26 cellular contexts compared by ENCODE assay signal in genomic region chr3:167918686-167919085, GRCh38.
"Had no signal": no experiment of that assay in that cellular context is flagged by ENCODE, and none has a peak within 500 bp of the region (broad histone marks: within the 10 kb centered on the region; RNA-seq: fewer than 3 reads in every experiment).

No MANE protein-coding gene starts in this region.

- ATAC-seq: foreskin keratinocyte; heart right ventricle; naive thymus-derived CD8-positive, alpha-beta T cell; psoas muscle; stimulated activated memory B cell treated with anti-CD40 and anti-IgM and Interleukin-4, amounts not matched to agents 10 μg/mL and 1 μg/mL and 100 μg/mL, for 72 hours; stimulated activated naive CD8-positive, alpha-beta T cell treated with anti-CD3 and anti-CD28 coated beads, Interleukin-15, amount 100 ng/mL, for 72 hours had no signal

- H3K9me3 ChIP-seq: adrenal gland, heart right ventricle, psoas muscle, thyroid gland, upper lobe of left lung, vagina had no signal

- H3K36me3 ChIP-seq: adrenal gland, neural progenitor cell, thyroid gland, upper lobe of left lung, vagina had no signal

- H3K9ac ChIP-seq: neural progenitor cell, parathyroid adenoma had no signal

- H3K27me3 ChIP-seq: adrenal gland, heart right ventricle, neural progenitor cell, thyroid gland, upper lobe of left lung, vagina had no signal

- H3K4me3 ChIP-seq: adrenal gland, heart right ventricle, neural progenitor cell, psoas muscle, smooth muscle cell, thyroid gland, upper lobe of left lung, vagina had no signal

- H3K4me2 ChIP-seq: neural progenitor cell, smooth muscle cell had no signal

- FAIRE-seq: endothelial cell of umbilical vein had no signal

- H3K4me1 ChIP-seq: adrenal gland, foreskin keratinocyte, heart right ventricle, neural progenitor cell, parathyroid adenoma, psoas muscle, thyroid gland, upper lobe of left lung, vagina had no signal

- DNase-seq: activated CD4-positive, alpha-beta T cell treated with anti-CD3 and anti-CD28 coated beads for 4 hours; activated CD4-positive, alpha-beta T cell treated with anti-CD3 and anti-CD28 coated beads, Interleukin-2, amount 50 U/mL, for 4 hours; activated effector memory CD4-positive, alpha-beta T cell treated with Interleukin-2 at 50 U/mL for 16 hours; activated naive CD4-positive, alpha-beta T cell treated with Interleukin-2 at 50 U/mL for 16 hours; activated T-cell treated with anti-CD3 and anti-CD28 coated beads for 4 hours; adrenal gland; aorta; caudate nucleus; foreskin keratinocyte; heart right ventricle; midbrain; naive thymus-derived CD8-positive, alpha-beta T cell; occipital lobe; psoas muscle; stimulated activated CD4-positive, alpha-beta T cell treated with anti-CD3 and anti-CD28 coated beads, Interleukin-1b, Interleukin-23, amount 100 ng/mL, for 48 hours; stimulated activated CD4-positive, alpha-beta T cell treated with anti-CD3 and anti-CD28 coated beads, Interleukin-4, amount 100 ng/mL, for 4 hours; stimulated activated CD8-positive, alpha-beta memory T cell treated with anti-CD3 and anti-CD28 coated beads, Interleukin-4, amount 100 ng/mL, for 48 hours; stimulated activated naive CD8-positive, alpha-beta T cell treated with anti-CD3 and anti-CD28 coated beads, Interleukin-15, amount 100 ng/mL, for 72 hours; thyroid gland; upper lobe of left lung had no signal

- H3K79me2 ChIP-seq: parathyroid adenoma had no signal

- H2AFZ ChIP-seq: neural progenitor cell, parathyroid adenoma had no signal
